In genomic region chr10:64288404-64288803, GRCh38 we compare ENCODE assay signal across 11 cellular contexts.
"Had no signal": no experiment of that assay in that cellular context is flagged by ENCODE, and none has a peak within 500 bp of the region (broad histone marks: within the 10 kb centered on the region; RNA-seq: fewer than 3 reads in every experiment).

No MANE protein-coding gene starts in this region.

- ATAC-seq: esophagus mucosa; heart right ventricle; mucosa of descending colon; naive thymus-derived CD8-positive, alpha-beta T cell had no signal

- DNase-seq: cortex of kidney; effector CD8-positive, alpha-beta T cell; heart right ventricle; kidney glomerular epithelial cell; mucosa of descending colon; naive thymus-derived CD8-positive, alpha-beta T cell; sigmoid colon; stimulated activated CD4-positive, alpha-beta T cell treated with anti-CD3 and anti-CD28 coated beads, Interleukin-2, amount 100 ng/mL, for 48 hours; stimulated activated naive CD4-positive, alpha-beta T cell treated with Interleukin-2 at 50 U/mL for 16 hours; thyroid gland had no signal
